ENCODE assay signal across 10 cellular contexts in the genomic region with DNA sequence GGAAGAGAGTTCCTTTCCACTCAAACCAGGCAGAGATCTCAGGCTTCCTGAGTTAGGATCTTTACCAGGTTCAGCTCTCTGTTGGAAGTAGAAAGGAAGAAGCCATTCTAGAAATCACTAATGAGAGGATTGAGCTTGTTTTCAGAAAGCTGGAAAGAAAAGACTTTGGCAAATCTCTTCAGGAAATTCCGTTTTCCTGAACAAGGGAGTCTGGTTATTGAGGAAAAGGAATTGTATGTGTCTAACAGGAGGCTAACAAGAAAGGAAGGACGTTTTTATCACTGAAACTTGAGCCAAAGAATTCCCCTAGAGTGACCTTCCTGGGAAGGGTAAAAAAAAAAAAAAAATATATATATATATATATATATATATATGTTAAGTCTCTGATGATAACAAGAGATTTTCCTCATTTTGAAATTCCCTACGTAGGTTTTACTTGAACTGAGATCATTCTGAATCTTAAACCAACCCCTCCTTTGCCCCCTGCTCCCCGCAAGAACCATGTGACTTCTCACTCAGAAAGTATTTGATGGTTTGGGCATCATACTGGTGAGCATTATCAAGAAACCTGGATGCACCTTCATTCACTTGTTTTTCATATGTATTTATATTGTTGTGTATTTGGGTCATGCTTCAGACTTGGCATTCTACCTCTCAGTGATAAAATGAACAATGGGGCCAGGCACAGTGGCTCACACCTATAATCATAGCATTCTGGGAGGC.
DNase-seq lines count a peak whose midpoint lies in the region; ATAC-seq, FAIRE-seq and TF ChIP-seq lines count a peak whose summit lies in the region.
"Had no signal": no experiment of that assay in that cellular context is flagged by ENCODE, and none has a peak within 500 bp of the region (broad histone marks: within the 10 kb centered on the region; RNA-seq: fewer than 3 reads in every experiment).

No MANE protein-coding gene starts in this region.

- no peak overlapping the region for H3K4me3 Mint-ChIP-seq in CD8-positive, alpha-beta T cell

- TF ChIP-seq POLR2A in gastrocnemius medialis (IDR thresholded peaks at IDR 0.05), result no peak

- H3K27me3 Mint-ChIP-seq in CD8-positive, alpha-beta T cell (ENCODE audit: low read depth), result no peaks in the 10 kb centered on the region

- H2AFZ ChIP-seq in keratinocyte (ENCODE audit: control insufficient read depth, low read length), result no peak overlapping the region

- FAIRE-seq in keratinocyte (lab: Jason Lieb, UNC), result peak; percentile 43
- FAIRE-seq: endometrium had no signal

- in situ Hi-C loops in gastrocnemius medialis (cut with MboI; ENCODE audit: low sequenced_read_pairs in 4 of 4), result no loop called here

- no peaks in the 10 kb centered on the region for H3K27me3 ChIP-seq in CD8-positive, alpha-beta T cell (ENCODE audit: insufficient read depth, low read length)
- no peaks in the 10 kb centered on the region for H3K27me3 ChIP-seq in adipocyte (replicated peaks; ENCODE audit: control insufficient read depth, insufficient read depth, low read length)
- H3K27me3 ChIP-seq in keratinocyte (ENCODE audit: control insufficient read depth, extremely low read depth, insufficient read depth, low read length), result no peaks in the 10 kb centered on the region
- H3K27me3 ChIP-seq in gastrocnemius medialis, result no peaks in the 10 kb centered on the region

- no peak overlapping the region for H3K4me3 ChIP-seq in CD8-positive, alpha-beta T cell (ENCODE audit: low read depth, low read length)
- H3K4me3 ChIP-seq in adipocyte (ENCODE audit: low read length) (peak overlapping the region; percentile 17), keratinocyte (ENCODE audit: control insufficient read depth in 2 of 3, extremely low read depth in 1 of 3, insufficient read depth in 2 of 3, low read depth in 1 of 3, low read length in 3 of 3) (no peak overlapping the region), gastrocnemius medialis (no peak overlapping the region)

- peaks cover 58% of the 10 kb centered on the region for H3K36me3 Mint-ChIP-seq in CD8-positive, alpha-beta T cell

- peaks cover 12% of the 10 kb centered on the region for H3K36me3 ChIP-seq in CD8-positive, alpha-beta T cell (ENCODE audit: insufficient read depth, low read length)
- H3K36me3 ChIP-seq in adipocyte (ENCODE audit: control insufficient read depth, insufficient read depth, low read length, severe bottlenecking), result peaks cover 17% of the 10 kb centered on the region
- peaks cover 13 to 17% of the 10 kb centered on the region in 2 experiments for H3K36me3 ChIP-seq in keratinocyte (ENCODE audit: control insufficient read depth in 2 of 2, extremely low read depth in 1 of 2, insufficient read depth in 2 of 2, low read length in 2 of 2)
- H3K36me3 ChIP-seq in gastrocnemius medialis, result peaks cover 0 to 20% of the 10 kb centered on the region in 2 donors

- CTCF ChIA-PET in CD8-positive, alpha-beta T cell (lab: Charles Lee), result interaction anchor here (1.7 to 3.8 kb wide), 2 partner anchors 18 to 294 kb away, joined by 5 to 21 read pairs; no protein-coding TSS in a partner anchor

- intact Hi-C loops in CD8-positive, alpha-beta T cell (cut with DNase I, micrococcal nuclease), result no loop called here
- intact Hi-C loops in gastrocnemius medialis (cut with DNase I; ENCODE audit: low total_unique reads), result no loop called here

- H3K27ac ChIP-seq in CD8-positive, alpha-beta T cell (ENCODE audit: low read depth, low read length), result no peak overlapping the region
- H3K27ac ChIP-seq in keratinocyte (ENCODE audit: control insufficient read depth, insufficient read depth, low read length) (peak overlapping the region; percentile 35), gastrocnemius medialis (peak overlapping the region in 3 of 4 donors; percentile 53 to 65 (median 56))

- no peak for DNase-seq in CD8-positive, alpha-beta T cell
- DNase-seq in adipocyte (ENCODE audit: low read depth) (no peak), keratinocyte (ENCODE audit: low read depth, low spot score) (no peak), gastrocnemius medialis (no peak), amniotic stem cell (lab: John Stamatoyannopoulos, UW) (no peak), NCI-H1105 (lab: John Stamatoyannopoulos, UW) (no peak), Kasumi-1 (lab: John Stamatoyannopoulos, UW) (no peak)
- DNase-seq: NCI-H82 had no signal

- H4K20me1 ChIP-seq in keratinocyte (ENCODE audit: control insufficient read depth, extremely low read depth, insufficient read depth, low read length), result no peaks in the 10 kb centered on the region

- dilution Hi-C loops in keratinocyte (cut with MboI; ENCODE audit: extremely low pct_ligation_motif_present, low sequenced_read_pairs), result no loop called here

- ATAC-seq in CD8-positive, alpha-beta T cell, result no peak
- no peak for ATAC-seq in gastrocnemius medialis
- no peak for ATAC-seq in HG02970 (IDR thresholded peaks at IDR 0.05; ENCODE audit: low FRiP score, unreplicated experiment)

- peak overlapping the region; percentile 47 for H3K4me2 ChIP-seq in keratinocyte (ENCODE audit: control insufficient read depth, extremely low read depth, insufficient read depth, low read depth, low read length)

- H3K9me3 ChIP-seq in CD8-positive, alpha-beta T cell (ENCODE audit: low read length), result no peaks in the 10 kb centered on the region
- H3K9me3 ChIP-seq in adipocyte (ENCODE audit: control insufficient read depth, low read length) (no peaks in the 10 kb centered on the region), keratinocyte (ENCODE audit: control insufficient read depth, low read depth, low read length) (no peaks in the 10 kb centered on the region), gastrocnemius medialis (no peaks in the 10 kb centered on the region)

- TF ChIP-seq CTCF in CD8-positive, alpha-beta T cell (IDR thresholded peaks at IDR 0.05), result no peak
- TF ChIP-seq CTCF in keratinocyte (optimal IDR thresholded peaks at IDR 0.05 in 1 of 3, IDR thresholded peaks at IDR 0.05 in 1 of 3, conservative IDR thresholded peaks at IDR 0.05 in 1 of 3; ENCODE audit: extremely low read depth in 1 of 3, insufficient read depth in 2 of 3, low read length in 3 of 3), result no peak
- no peak for TF ChIP-seq CTCF in gastrocnemius medialis (IDR thresholded peaks at IDR 0.05 in 4 of 5, conservative IDR thresholded peaks at IDR 0.05 in 1 of 5)

- peaks cover 64% of the 10 kb centered on the region for H3K4me1 Mint-ChIP-seq in CD8-positive, alpha-beta T cell (ENCODE audit: low read depth)

- POLR2A ChIA-PET in CD8-positive, alpha-beta T cell (lab: Charles Lee), result no interaction called here

- peaks cover 16% of the 10 kb centered on the region for H3K4me1 ChIP-seq in CD8-positive, alpha-beta T cell (ENCODE audit: insufficient read depth, low read length)
- peaks cover 62% of the 10 kb centered on the region for H3K4me1 ChIP-seq in adipocyte (ENCODE audit: control insufficient read depth, insufficient read depth, low read length)
- H3K4me1 ChIP-seq in keratinocyte (ENCODE audit: control insufficient read depth, extremely low read depth, insufficient read depth, low read length), result peaks cover 66% of the 10 kb centered on the region
- H3K4me1 ChIP-seq in gastrocnemius medialis, result peaks cover 42 to 47% of the 10 kb centered on the region in 2 donors

- no peaks in the 10 kb centered on the region for H3K9me1 ChIP-seq in keratinocyte (ENCODE audit: control insufficient read depth, extremely low read depth, insufficient read depth, low read length)

- H3K9me3 Mint-ChIP-seq in CD8-positive, alpha-beta T cell, result no peaks in the 10 kb centered on the region

- peaks cover 58% of the 10 kb centered on the region for H3K79me2 ChIP-seq in keratinocyte (ENCODE audit: control insufficient read depth, insufficient read depth, low read length)

- peak overlapping the region; percentile 70 for H3K9ac ChIP-seq in adipocyte (ENCODE audit: low read length)
- no peak overlapping the region for H3K9ac ChIP-seq in keratinocyte (ENCODE audit: control insufficient read depth, extremely low read depth, insufficient read depth, low read length)

- H3K27ac Mint-ChIP-seq in CD8-positive, alpha-beta T cell, result peak overlapping the region; percentile 41
